In the genomic region with DNA sequence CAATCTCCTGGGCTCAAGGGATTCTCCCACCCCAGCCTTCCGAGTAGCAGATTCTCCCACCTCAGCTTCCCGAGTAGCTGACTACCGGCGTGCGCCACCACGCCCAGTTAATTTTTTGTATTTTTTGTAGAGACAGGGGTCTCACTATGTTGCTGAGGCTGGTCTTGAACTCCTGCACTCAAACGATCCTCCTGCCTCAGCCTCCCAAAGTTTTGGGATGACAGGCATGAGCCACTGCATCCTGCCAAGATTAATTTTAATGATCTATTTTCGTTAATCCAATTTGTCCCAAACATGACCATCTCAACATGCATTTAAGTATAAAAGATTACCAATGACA, we compare ENCODE assay signal across 8 cellular contexts. TPM values are rescaled to one million over a fixed set of nuclear protein-coding genes. Genes with fewer than 3 reads are reported as not detected.
DNase-seq lines count a peak whose midpoint lies in the region; TF ChIP-seq lines count a peak whose summit lies in the region.

No MANE protein-coding gene starts in this region.

- peaks cover 1% of the 10 kb centered on the region; the same call in 1 of the 2 replicates for H3K36me3 ChIP-seq in H7 (replicated peaks; ENCODE audit: control insufficient read depth, insufficient read depth, low read length)

- no peaks in the 10 kb centered on the region for H3K27me3 ChIP-seq in H7 (ENCODE audit: control insufficient read depth, insufficient read depth, low read length)

- no peak for TF ChIP-seq CTCF in GM12875 (IDR thresholded peaks at IDR 0.05; ENCODE audit: borderline replicate concordance, insufficient read depth, low read depth, low read length)
- TF ChIP-seq CTCF in VCaP (conservative IDR thresholded peaks at IDR 0.05), result no peak
- TF ChIP-seq CTCF in fibroblast of the aortic adventitia (IDR thresholded peaks at IDR 0.05; ENCODE audit: insufficient read depth, low read length), result no peak
- no peak for TF ChIP-seq CTCF in GM10248 (IDR thresholded peaks at IDR 0.05; ENCODE audit: control extremely low read depth, extremely low read depth, low read depth, missing control alignments)

- DNase-seq in fibroblast of the aortic adventitia (ENCODE audit: low read depth) (no peak), skeletal muscle cell (ENCODE audit: low read depth) (no peak), GM19240 (ENCODE audit: insufficient read length, low spot score) (no peak), GM10248 (ENCODE audit: extremely low spot score) (no peak), iPS-NIHi7 (ENCODE audit: extremely low spot score) (no peak), H7 (no peak)

- POLR2A ChIA-PET in GM10248 (lab: Yijun Ruan, JAX), result no interaction called here

- peak overlapping the region; percentile 92 for H3K27ac ChIP-seq in VCaP

- CTCF ChIA-PET in GM10248 (lab: Yijun Ruan, JAX), result interaction anchor here (1.5 to 4.2 kb wide), 6 partner anchors 9 to 54 kb away, joined by 5 to 41 read pairs (median 21); a partner anchor contains a TSS

- H3K4me3 ChIP-seq in GM12875 (ENCODE audit: low read depth, low read length) (peak overlapping the region; percentile 73), fibroblast of the aortic adventitia (ENCODE audit: low read depth, low read length) (peak overlapping the region; percentile 82), skeletal muscle cell (ENCODE audit: low read depth, low read length) (peak overlapping the region; percentile 93), H7 (ENCODE audit: insufficient read depth, low read depth, low read length) (no peak overlapping the region)

RNA-seq across cellular contexts. Expression of a gene that starts 1.2 kb away (rescaled TPM):
- total RNA-seq in fibroblast of the aortic adventitia (ENCODE audit: low replicate concordance), result 31.9 and 106 TPM in 2 replicates
- total RNA-seq in H7 (2014; rRNA removed; shearing (Covaris generic)), result 19.7 and 27.0 TPM in 2 replicates

RNA-seq across cellular contexts. Expression of a gene that starts 53.2 kb away (rescaled TPM):
- total RNA-seq in fibroblast of the aortic adventitia (ENCODE audit: low replicate concordance), result 9.0 and 24.0 TPM in 2 replicates
- total RNA-seq in H7 (2014; rRNA removed; shearing (Covaris generic)), result 12.3 and 14.4 TPM in 2 replicates

RNA-seq across cellular contexts. Expression of a gene that starts 55.5 kb away (rescaled TPM):
- total RNA-seq in fibroblast of the aortic adventitia (ENCODE audit: low replicate concordance), result 178 and 183 TPM in 2 replicates
- 163 and 221 TPM in 2 replicates for total RNA-seq in H7 (2014; rRNA removed; shearing (Covaris generic))
